19 cellular contexts compared by ENCODE assay signal in genomic region chr11:44901782-44902181, GRCh38. TPM values are rescaled to one million over a fixed set of nuclear protein-coding genes. Genes with fewer than 3 reads are reported as not detected.
"Had no signal": no experiment of that assay in that cellular context is flagged by ENCODE, and none has a peak within 500 bp of the region (broad histone marks: within the 10 kb centered on the region; RNA-seq: fewer than 3 reads in every experiment).

No MANE protein-coding gene starts in this region.

- H3K4me3 Mint-ChIP-seq: IgD-negative memory B cell had no signal

- H3K4me2 ChIP-seq: SK-N-SH had no signal

- FAIRE-seq: HepG2, RCC 7860 had no signal

- H3K27ac ChIP-seq: RWPE1 had no signal

- H3K9ac ChIP-seq: SK-N-SH had no signal

- H3K9me3 ChIP-seq: SK-N-SH had no signal

- DNase-seq: KBM-7, NCI-H1092, NCI-H1105 treated with DMSO at 0.1 percent for 48 hours, NCI-H1417 treated with DMSO at 0.1 percent for 48 hours, NCI-H146, NCI-H1694 treated with DMSO at 0.1 percent for 48 hours, NCI-H1930, NCI-H2081, NCI-H2107, NCI-H2227 treated with DMSO at 0.1 percent for 48 hours, NCI-H524, NCI-H774, SHP77, SK-N-SH, SW 1271 had no signal

- ATAC-seq: HepG2 had no signal

RNA-seq across cellular contexts. Expression of gene TP53I11, which starts 48.9 kb away (rescaled TPM):
- total RNA-seq: HepG2 had no signal
- polyA plus RNA-seq: HepG2 had no signal
